9 cellular contexts compared by ENCODE assay signal in the genomic region with DNA sequence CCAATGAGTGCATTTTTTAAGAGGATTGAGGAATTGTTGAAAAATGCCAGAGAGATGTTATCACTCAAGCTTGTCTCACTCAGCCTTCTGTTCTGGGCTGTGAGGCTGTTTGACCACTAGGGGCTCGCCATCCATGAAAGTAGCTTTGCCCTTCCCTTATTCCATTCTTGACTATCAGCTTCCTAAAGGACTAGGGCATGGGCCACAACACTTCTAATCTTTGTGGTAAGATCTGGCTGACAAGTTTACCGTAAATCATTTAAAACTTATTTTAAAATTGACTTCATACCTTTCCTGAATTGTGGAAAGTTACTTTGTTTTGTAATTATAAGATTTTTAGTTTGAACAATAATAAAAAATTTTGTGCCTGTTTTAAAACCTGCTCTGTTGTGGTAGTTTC. TPM values are rescaled to one million over a fixed set of nuclear protein-coding genes. Genes with fewer than 3 reads are reported as not detected.
DNase-seq lines count a peak whose midpoint lies in the region; ATAC-seq, FAIRE-seq and TF ChIP-seq lines count a peak whose summit lies in the region.
"Had no signal": no experiment of that assay in that cellular context is flagged by ENCODE, and none has a peak within 500 bp of the region (broad histone marks: within the 10 kb centered on the region; RNA-seq: fewer than 3 reads in every experiment).

No MANE protein-coding gene starts in this region.

- H3K4me3 ChIP-seq in keratinocyte (ENCODE audit: control insufficient read depth in 2 of 3, extremely low read depth in 1 of 3, insufficient read depth in 2 of 3, low read depth in 1 of 3, low read length in 3 of 3): no peak overlapping the region

- TF ChIP-seq CTCF in keratinocyte (optimal IDR thresholded peaks at IDR 0.05 in 1 of 3, IDR thresholded peaks at IDR 0.05 in 1 of 3, conservative IDR thresholded peaks at IDR 0.05 in 1 of 3; ENCODE audit: extremely low read depth in 1 of 3, insufficient read depth in 2 of 3, low read length in 3 of 3): peak; percentile 73 to 77 (median 76)

- H2AFZ ChIP-seq in keratinocyte (ENCODE audit: control insufficient read depth, low read length): no peak overlapping the region

- H3K27ac ChIP-seq in keratinocyte (ENCODE audit: control insufficient read depth, insufficient read depth, low read length): no peak overlapping the region

- H3K9ac ChIP-seq in keratinocyte (ENCODE audit: control insufficient read depth, extremely low read depth, insufficient read depth, low read length): no peak overlapping the region

- POLR2A ChIA-PET in activated CD4-positive, alpha-beta T cell treated with anti-CD3 and anti-CD28 coated beads for 36 hours (lab: Charles Lee): no interaction called here

- no peaks in the 10 kb centered on the region for H3K27me3 Mint-ChIP-seq in activated CD4-positive, alpha-beta T cell treated with anti-CD3 and anti-CD28 coated beads for 36 hours
- H3K27me3 Mint-ChIP-seq: central memory CD8-positive, alpha-beta T cell had no signal

- no peaks in the 10 kb centered on the region for H4K20me1 ChIP-seq in keratinocyte (ENCODE audit: control insufficient read depth, extremely low read depth, insufficient read depth, low read length)

- no peak for FAIRE-seq in keratinocyte (lab: Jason Lieb, UNC)

- H3K36me3 ChIP-seq in keratinocyte (ENCODE audit: control insufficient read depth in 2 of 2, extremely low read depth in 1 of 2, insufficient read depth in 2 of 2, low read length in 2 of 2): peaks cover 13 to 14% of the 10 kb centered on the region in 2 experiments

- H3K27me3 ChIP-seq in keratinocyte (ENCODE audit: control insufficient read depth, extremely low read depth, insufficient read depth, low read length): no peaks in the 10 kb centered on the region

- no peaks in the 10 kb centered on the region for H3K9me1 ChIP-seq in keratinocyte (ENCODE audit: control insufficient read depth, extremely low read depth, insufficient read depth, low read length)

- H3K27ac Mint-ChIP-seq in activated CD4-positive, alpha-beta T cell treated with anti-CD3 and anti-CD28 coated beads for 36 hours: no peak overlapping the region

- no peak for ATAC-seq in activated CD4-positive, alpha-beta T cell treated with anti-CD3 and anti-CD28 coated beads for 36 hours
- no peak for ATAC-seq in stimulated activated naive CD8-positive, alpha-beta T cell treated with anti-CD3 and anti-CD28 coated beads, Interleukin-15, Interleukin-2, amounts not matched to agents 100 U/mL and 50 U/mL, for 24 hours

- no peaks in the 10 kb centered on the region for H3K9me3 Mint-ChIP-seq in activated CD4-positive, alpha-beta T cell treated with anti-CD3 and anti-CD28 coated beads for 36 hours (ENCODE audit: low read depth)
- H3K9me3 Mint-ChIP-seq: central memory CD8-positive, alpha-beta T cell had no signal

- no peak overlapping the region for H3K4me3 Mint-ChIP-seq in activated CD4-positive, alpha-beta T cell treated with anti-CD3 and anti-CD28 coated beads for 36 hours
- H3K4me3 Mint-ChIP-seq: central memory CD8-positive, alpha-beta T cell had no signal

- in situ Hi-C loops in T47D (cut with HindIII; ENCODE audit: low pct_unique_long_range_greater_than_20kb, low sequenced_read_pairs): no loop called here

- H3K4me2 ChIP-seq in keratinocyte (ENCODE audit: control insufficient read depth, extremely low read depth, insufficient read depth, low read depth, low read length): no peak overlapping the region

- CTCF ChIA-PET in activated CD4-positive, alpha-beta T cell treated with anti-CD3 and anti-CD28 coated beads for 36 hours (lab: Charles Lee): interaction anchor here (0.6 to 1.2 kb wide), 4 partner anchors 20 to 170 kb away, joined by 3 to 4 read pairs (median 3); no protein-coding TSS in a partner anchor

- DNase-seq in activated CD4-positive, alpha-beta T cell treated with anti-CD3 and anti-CD28 coated beads for 36 hours: peak; percentile 7
- DNase-seq in activated CD4-positive, alpha-beta T cell treated with anti-CD3 and anti-CD28 coated beads, Interleukin-2, amount 50 U/mL, for 1 hour: no peak
- peak; percentile 12 for DNase-seq in NCI-H1105 (lab: John Stamatoyannopoulos, UW)
- DNase-seq in T47D (ENCODE audit: low read depth in 1 of 2, low spot score in 1 of 2): peak; percentile 52 to 65
- DNase-seq in keratinocyte (ENCODE audit: low read depth, low spot score): peak; percentile 19
- no peak for DNase-seq in stimulated activated naive CD8-positive, alpha-beta T cell treated with anti-CD3 and anti-CD28 coated beads, Interleukin-15, Interleukin-2, amounts not matched to agents 100 U/mL and 50 U/mL, for 24 hours
- DNase-seq in DMS79 treated with DMSO at 0.1 percent for 48 hours (lab: John Stamatoyannopoulos, UW): no peak
- DNase-seq in T-helper 1 cell: no peak

- H3K9me3 ChIP-seq in keratinocyte (ENCODE audit: control insufficient read depth, low read depth, low read length): no peaks in the 10 kb centered on the region

- H3K79me2 ChIP-seq in keratinocyte (ENCODE audit: control insufficient read depth, insufficient read depth, low read length): no peaks in the 10 kb centered on the region

- dilution Hi-C loops in keratinocyte (cut with MboI; ENCODE audit: extremely low pct_ligation_motif_present, low sequenced_read_pairs): no loop called here

- intact Hi-C loops in activated CD4-positive, alpha-beta T cell treated with anti-CD3 and anti-CD28 coated beads for 36 hours (cut with DNase I, micrococcal nuclease): no loop called here

- H3K4me1 ChIP-seq in keratinocyte (ENCODE audit: control insufficient read depth, extremely low read depth, insufficient read depth, low read length): no peaks in the 10 kb centered on the region

- H3K4me1 Mint-ChIP-seq in activated CD4-positive, alpha-beta T cell treated with anti-CD3 and anti-CD28 coated beads for 36 hours: no peaks in the 10 kb centered on the region
- H3K4me1 Mint-ChIP-seq: central memory CD8-positive, alpha-beta T cell had no signal

- H3K36me3 Mint-ChIP-seq in activated CD4-positive, alpha-beta T cell treated with anti-CD3 and anti-CD28 coated beads for 36 hours (ENCODE audit: low read depth): peaks cover 4% of the 10 kb centered on the region

RNA-seq across cellular contexts. Expression of gene TJP2, which starts 49.5 kb away (rescaled TPM):
- 10 to 100 TPM in 1 of 2 experiments, 1 to 10 TPM in 1; 8.4 to 10.0 TPM for total RNA-seq in activated CD4-positive, alpha-beta T cell treated with anti-CD3 and anti-CD28 coated beads for 36 hours
- 34.9 to 74.8 TPM (median 65.5 TPM) in 3 replicates for polyA plus RNA-seq in keratinocyte
- polyA plus RNA-seq in keratinocyte (2011; ENCODE audit: low read depth): 80.3 TPM
- polyA plus RNA-seq in keratinocyte (2011; cell fraction: cytosol; rRNA removed): 29.8 and 43.8 TPM in 2 replicates
- polyA plus RNA-seq in keratinocyte (2011; cell fraction: nucleus; rRNA removed): 81.2 and 90.1 TPM in 2 replicates
- 69.1 and 83.8 TPM in 2 replicates for polyA plus RNA-seq in keratinocyte (2012; ENCODE audit: low replicate concordance)
- polyA minus RNA-seq in keratinocyte: 26.5 to 64.6 TPM (median 29.1 TPM) in 3 replicates
- polyA minus RNA-seq in keratinocyte (2011; cell fraction: cytosol; rRNA and poly(A)+ RNA removed): 45.5 TPM
- 70.3 and 120 TPM in 2 replicates for polyA minus RNA-seq in keratinocyte (2011; cell fraction: nucleus; rRNA and poly(A)+ RNA removed)

Comparison
In these comparisons a context has a peak if more than half of its experiments do, and no peak if none do; other contexts are left out.
1. DNase-seq: peak in activated CD4-positive, alpha-beta T cell treated with anti-CD3 and anti-CD28 coated beads for 36 hours (single experiment), NCI-H1105 (single experiment), T47D (2 of 2) and keratinocyte (single experiment); none in activated CD4-positive, alpha-beta T cell treated with anti-CD3 and anti-CD28 coated beads, Interleukin-2, amount 50 U/mL, for 1 hour (single experiment), stimulated activated naive CD8-positive, alpha-beta T cell treated with anti-CD3 and anti-CD28 coated beads, Interleukin-15, Interleukin-2, amounts not matched to agents 100 U/mL and 50 U/mL, for 24 hours (single experiment), DMS79 treated with DMSO at 0.1 percent for 48 hours (single experiment) and T-helper 1 cell (0 of 5).